ENCODE assay signal across 8 cellular contexts in the genomic region with DNA sequence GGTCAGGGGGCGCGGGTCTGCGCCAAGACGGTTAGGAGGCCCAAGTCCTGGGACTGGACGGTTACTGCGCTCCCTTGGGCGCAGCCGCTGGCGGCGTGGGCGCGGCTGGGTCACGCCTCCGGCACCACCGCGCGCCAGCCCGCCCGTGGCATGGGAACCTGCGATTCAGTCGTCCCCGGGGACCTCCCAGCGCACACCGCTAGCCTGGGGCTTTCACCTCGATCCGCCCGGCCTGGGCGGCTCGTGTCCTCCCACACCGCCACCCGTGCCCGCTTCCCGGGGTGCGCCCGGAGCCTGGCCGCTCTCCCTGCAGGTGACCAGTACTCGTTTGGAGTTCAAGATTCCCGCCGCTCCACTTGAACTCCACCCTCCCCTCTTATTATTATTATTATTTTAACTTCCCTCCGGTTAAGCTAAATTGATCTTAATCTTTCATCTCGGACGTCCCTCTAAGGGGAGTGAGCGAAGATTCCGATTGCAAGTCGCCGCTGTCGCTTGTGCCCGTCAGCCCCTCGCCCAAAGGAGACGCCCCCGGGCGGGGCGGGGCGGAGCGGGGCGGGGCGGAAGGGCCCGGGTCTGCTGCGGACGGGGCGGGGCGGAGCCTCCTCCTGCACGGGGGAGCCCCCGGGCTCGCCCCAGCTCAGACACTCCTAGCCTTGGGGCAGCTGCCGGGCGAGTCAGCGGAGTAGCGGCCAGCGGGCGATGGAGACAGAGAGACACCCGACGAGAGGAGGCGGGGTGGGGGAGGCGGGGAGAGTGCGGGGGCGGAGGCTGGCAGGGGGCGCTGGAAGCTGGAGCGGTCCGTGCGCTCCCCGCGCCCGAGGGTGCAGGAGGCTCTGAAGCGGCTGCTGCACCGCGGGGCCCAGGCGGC. TPM values are rescaled to one million over a fixed set of nuclear protein-coding genes. Genes with fewer than 3 reads are reported as not detected.
A peak's percentile ranks its signal among the peaks of the same experiment; 100 is the strongest.
DNase-seq lines count a peak whose midpoint lies in the region; TF ChIP-seq lines count a peak whose summit lies in the region.

A gene with protein sequence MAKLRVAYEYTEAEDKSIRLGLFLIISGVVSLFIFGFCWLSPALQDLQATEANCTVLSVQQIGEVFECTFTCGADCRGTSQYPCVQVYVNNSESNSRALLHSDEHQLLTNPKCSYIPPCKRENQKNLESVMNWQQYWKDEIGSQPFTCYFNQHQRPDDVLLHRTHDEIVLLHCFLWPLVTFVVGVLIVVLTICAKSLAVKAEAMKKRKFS (plus strand): TSS at position 643 of the 871 bp plus-strand sequence. CDS start 445 bp downstream, outside the sequence.

- H3K4me1 ChIP-seq in right atrium auricular region (peaks cover 0 to 9% of the 10 kb centered on the region in 2 donors), rectal smooth muscle tissue (ENCODE audit: control insufficient read depth, insufficient read depth, low read length) (no peaks in the 10 kb centered on the region)

- TF ChIP-seq CTCF in LNCaP clone FGC (IDR thresholded peaks at IDR 0.05; ENCODE audit: control insufficient read depth, extremely low read depth, insufficient read depth) = no peak
- TF ChIP-seq CTCF in right atrium auricular region (IDR thresholded peaks at IDR 0.05) = no peak

- DNase-seq in ELR (ENCODE audit: low read depth) = peak; percentile 52
- DNase-seq in H7 = peak; percentile 97
- no peak for DNase-seq in LNCaP clone FGC (ENCODE audit: low read depth)
- peak; percentile 70 for DNase-seq in SW480 (ENCODE audit: low spot score)
- peak; percentile 43 for DNase-seq in activated naive CD8-positive, alpha-beta T cell treated with anti-CD3 and anti-CD28 coated beads, Interleukin-2, amount 50 U/mL, for 16 hours (ENCODE audit: low read depth, low spot score)
- DNase-seq in right atrium auricular region (ENCODE audit: low spot score) = no peak
- no peak for DNase-seq in DMS79 treated with DMSO at 0.1 percent for 48 hours (lab: John Stamatoyannopoulos, UW)

- no peaks in the 10 kb centered on the region for H3K9me3 ChIP-seq in right atrium auricular region

- peak within 1 kb of the TSS; percentile 89 for H3K4me3 ChIP-seq in H7 (ENCODE audit: insufficient read depth, low read depth, low read length)
- H3K4me3 ChIP-seq in LNCaP clone FGC (ENCODE audit: low read depth, low read length) = peak within 1 kb of the TSS; percentile 52
- peak within 1 kb of the TSS; percentile 73 to 86 for H3K4me3 ChIP-seq in right atrium auricular region
- peak within 1 kb of the TSS; percentile 82 for H3K4me3 ChIP-seq in rectal smooth muscle tissue (ENCODE audit: low read length)

- H3K9ac ChIP-seq in rectal smooth muscle tissue (ENCODE audit: low read length) = no peak within 1 kb of the TSS

- peak within 1 kb of the TSS; percentile 50 to 66 for H3K27ac ChIP-seq in right atrium auricular region
- H3K27ac ChIP-seq in rectal smooth muscle tissue (ENCODE audit: low read depth, low read length) = peak within 1 kb of the TSS; percentile 22

- H3K36me3 ChIP-seq in H7 (replicated peaks; ENCODE audit: control insufficient read depth, insufficient read depth, low read length) (no peaks in the 10 kb centered on the region), right atrium auricular region (no peaks in the 10 kb centered on the region), rectal smooth muscle tissue (ENCODE audit: control insufficient read depth, insufficient read depth, low read length) (no peaks in the 10 kb centered on the region)

- H3K27me3 ChIP-seq in H7 (ENCODE audit: control insufficient read depth, insufficient read depth, low read length) = no peaks in the 10 kb centered on the region
- no peaks in the 10 kb centered on the region for H3K27me3 ChIP-seq in right atrium auricular region
- peaks cover 12% of the 10 kb centered on the region for H3K27me3 ChIP-seq in rectal smooth muscle tissue (ENCODE audit: control insufficient read depth, insufficient read depth, low read length)

RNA-seq across cellular contexts. Expression of the gene that starts here (rescaled TPM):
- total RNA-seq in H7 (2014; rRNA removed; shearing (Covaris generic)) = 22.2 and 24.0 TPM in 2 replicates
- total RNA-seq in right atrium auricular region = 1 to 10 TPM; 2.8 to 3.2 TPM

Comparison
In these comparisons a context has a peak if more than half of its experiments do, and no peak if none do; other contexts are left out.
1. DNase-seq: peak in ELR (single experiment), H7 (single experiment), SW480 (single experiment) and activated naive CD8-positive, alpha-beta T cell treated with anti-CD3 and anti-CD28 coated beads, Interleukin-2, amount 50 U/mL, for 16 hours (single experiment); none in LNCaP clone FGC (single experiment), right atrium auricular region (single experiment) and DMS79 treated with DMSO at 0.1 percent for 48 hours (single experiment).
2. Peak in every context shown above with its lines, with median percentiles within 50 percentile points of each other: H3K4me3 ChIP-seq.